ENCODE assay signal across 8 cellular contexts in genomic region chr7:66837007-66837406, GRCh38.
DNase-seq lines count a peak whose midpoint lies in the region; ATAC-seq, FAIRE-seq and TF ChIP-seq lines count a peak whose summit lies in the region.

No MANE protein-coding gene starts in this region.

- no peak for ATAC-seq in HG03439 (IDR thresholded peaks at IDR 0.05; ENCODE audit: unreplicated experiment)
- no peak for ATAC-seq in GM18861 (IDR thresholded peaks at IDR 0.05; ENCODE audit: unreplicated experiment)

- H3K36me3 ChIP-seq in A673 (ENCODE audit: insufficient read depth, low read length, poor library complexity, severe bottlenecking) = no peaks in the 10 kb centered on the region
- H3K36me3 ChIP-seq in Peyer's patch = no peaks in the 10 kb centered on the region
- H3K36me3 ChIP-seq in endothelial cell of umbilical vein (ENCODE audit: control insufficient read depth in 2 of 2, extremely low read depth in 1 of 2, insufficient read depth in 2 of 2, low read length in 2 of 2) = no peaks in the 10 kb centered on the region

- dilution Hi-C loops in endothelial cell of umbilical vein (cut with MboI; ENCODE audit: extremely low pct_ligation_motif_present, low sequenced_read_pairs) = no loop called here

- H4K20me1 ChIP-seq in endothelial cell of umbilical vein (replicated peaks; ENCODE audit: control insufficient read depth, extremely low read depth, insufficient read depth, low read length) = no peaks in the 10 kb centered on the region

- H3K79me2 ChIP-seq in endothelial cell of umbilical vein (ENCODE audit: control insufficient read depth, insufficient read depth, low read length) = no peaks in the 10 kb centered on the region

- DNase-seq in A673 (ENCODE audit: low spot score) = peak; percentile 52
- no peak for DNase-seq in GM19239 (ENCODE audit: insufficient read length, low spot score)
- DNase-seq in Peyer's patch = peak in 2 of 3 donors; percentile 57 to 64
- peak; percentile 20 for DNase-seq in endothelial cell of umbilical vein (ENCODE audit: low read depth, low spot score)
- DNase-seq in stimulated activated CD4-positive, alpha-beta T cell treated with anti-CD3 and anti-CD28 coated beads, Interleukin-4, amount 100 ng/mL, for 48 hours (ENCODE audit: low read depth in 2 of 2) = peak; percentile 46 to 50
- no peak for DNase-seq in LoVo (ENCODE audit: low spot score)

- TF ChIP-seq POLR2A in Peyer's patch (IDR thresholded peaks at IDR 0.05) = no peak
- no peak for TF ChIP-seq POLR2A in endothelial cell of umbilical vein (IDR thresholded peaks at IDR 0.05; ENCODE audit: low read depth, low read length)

- BruUV-seq in A673 (replicated peaks; lab: Mats Ljungman, UMichigan) (no TSS peak), endothelial cell of umbilical vein (replicated peaks; lab: Mats Ljungman, UMichigan) (no TSS peak)

- CTCF ChIA-PET in A673 (lab: Charles Lee) = no interaction called here
- CTCF ChIA-PET in endothelial cell of umbilical vein (lab: Charles Lee) = no interaction called here

- H3K9me3 ChIP-seq in A673 (ENCODE audit: low read depth, low read length, poor library complexity, severe bottlenecking) (no peaks in the 10 kb centered on the region), Peyer's patch (peaks cover 0 to 2% (median 0%) of the 10 kb centered on the region in 4 donors), endothelial cell of umbilical vein (replicated peaks; ENCODE audit: control insufficient read depth, insufficient read depth, low read length) (no peaks in the 10 kb centered on the region)

- H3K4me1 ChIP-seq in A673 (ENCODE audit: insufficient read depth, low read length, poor library complexity, severe bottlenecking) (no peaks in the 10 kb centered on the region), Peyer's patch (no peaks in the 10 kb centered on the region), endothelial cell of umbilical vein (ENCODE audit: control insufficient read depth, extremely low read depth, insufficient read depth, low read length) (no peaks in the 10 kb centered on the region)

- no peak overlapping the region for H3K27ac ChIP-seq in A673 (ENCODE audit: low read depth, low read length, poor library complexity, severe bottlenecking)
- H3K27ac ChIP-seq in Peyer's patch = no peak overlapping the region
- no peak overlapping the region for H3K27ac ChIP-seq in endothelial cell of umbilical vein (ENCODE audit: insufficient read depth, low read depth, low read length)

- H3K9me1 ChIP-seq in endothelial cell of umbilical vein (replicated peaks; ENCODE audit: control insufficient read depth, extremely low read depth, insufficient read depth, low read length) = no peaks in the 10 kb centered on the region

- TF ChIP-seq CTCF in A673 (conservative IDR thresholded peaks at IDR 0.05; ENCODE audit: low read depth, low read length) (peak; percentile 52), Peyer's patch (IDR thresholded peaks at IDR 0.05) (peak in 4 of 6 experiments; percentile 35 to 68 (median 53)), endothelial cell of umbilical vein (IDR thresholded peaks at IDR 0.05; ENCODE audit: extremely low read depth in 1 of 2, insufficient read depth in 1 of 2, low read depth in 1 of 2, low read length in 2 of 2) (peak; percentile 37 to 53)

- H3K4me3 ChIP-seq in A673 (ENCODE audit: low read depth, low read length, poor library complexity, severe bottlenecking) = no peak overlapping the region
- no peak overlapping the region for H3K4me3 ChIP-seq in Peyer's patch
- no peak overlapping the region for H3K4me3 ChIP-seq in endothelial cell of umbilical vein (replicated peaks in 1 of 3; ENCODE audit: insufficient read depth in 1 of 3, low read depth in 1 of 3, low read length in 3 of 3)

- no peak overlapping the region for H2AFZ ChIP-seq in endothelial cell of umbilical vein (ENCODE audit: low read depth, low read length)

- POLR2A ChIA-PET in A673 (lab: Charles Lee; ENCODE audit: low non-redundant PET) (no interaction called here), endothelial cell of umbilical vein (lab: Charles Lee) (interaction anchor here (0.6 kb wide), 1 partner anchor 347 kb away, joined by 5 read pairs; no protein-coding TSS in a partner anchor)

- FAIRE-seq in GM19239 (lab: Jason Lieb, UNC) (peak; percentile 83), endothelial cell of umbilical vein (lab: Jason Lieb, UNC) (peak; percentile 97)

- H3K27me3 ChIP-seq in A673 (replicated peaks; ENCODE audit: insufficient read depth, low read depth, low read length, poor library complexity) (no peaks in the 10 kb centered on the region), Peyer's patch (no peaks in the 10 kb centered on the region), endothelial cell of umbilical vein (ENCODE audit: control insufficient read depth in 2 of 2, insufficient read depth in 2 of 2, low read length in 2 of 2) (no peaks in the 10 kb centered on the region)

- H3K4me2 ChIP-seq in endothelial cell of umbilical vein (ENCODE audit: insufficient read depth, low read length) = no peak overlapping the region

- no peak overlapping the region for H3K9ac ChIP-seq in endothelial cell of umbilical vein (replicated peaks; ENCODE audit: extremely low read depth, insufficient read depth, low read length)

- intact Hi-C loops in A673 (cut with micrococcal nuclease; ENCODE audit: unreplicated experiment) (no loop called here), endothelial cell of umbilical vein (cut with micrococcal nuclease) (loop anchor here (1.0 to 2.0 kb wide), 2 partner anchors 113 to 160 kb away; partner anchors contain the start of gene TYW1)

TF ChIP-seq in endothelial cell of umbilical vein, 7 proteins besides CTCF, POLR2A, EP300 and RAD21:
- TF ChIP-seq MYC (IDR thresholded peaks at IDR 0.05; ENCODE audit: low read depth, low read length) (no peak), FOS (IDR thresholded peaks at IDR 0.05; ENCODE audit: borderline replicate concordance, insufficient read depth, low read length) (no peak), GATA2 (IDR thresholded peaks at IDR 0.05; ENCODE audit: insufficient read depth, insufficient read length, low read depth, low read length) (no peak), JUN (IDR thresholded peaks at IDR 0.05; ENCODE audit: borderline replicate concordance, insufficient read depth, insufficient read length, low read depth) (no peak), POLR2AphosphoS5 (IDR thresholded peaks at IDR 0.05; ENCODE audit: insufficient read depth, low read depth, low read length) (no peak), MAX (IDR thresholded peaks at IDR 0.05; ENCODE audit: insufficient read depth, insufficient read length) (no peak), EZH2 (IDR thresholded peaks at IDR 0.05; ENCODE audit: borderline replicate concordance, low read depth, low read length, severe bottlenecking) (no peak)

Comparison
In these comparisons a context has a peak if more than half of its experiments do, and no peak if none do; other contexts are left out.
1. DNase-seq: peak in A673 (single experiment), Peyer's patch (2 of 3), endothelial cell of umbilical vein (single experiment) and stimulated activated CD4-positive, alpha-beta T cell treated with anti-CD3 and anti-CD28 coated beads, Interleukin-4, amount 100 ng/mL, for 48 hours (2 of 2); none in GM19239 (single experiment) and LoVo (single experiment).
2. Peak in every context shown above with its lines, with median percentiles within 50 percentile points of each other: CTCF ChIP-seq.